Comparison of ENCODE assay signal across 9 cellular contexts in the genomic region with DNA sequence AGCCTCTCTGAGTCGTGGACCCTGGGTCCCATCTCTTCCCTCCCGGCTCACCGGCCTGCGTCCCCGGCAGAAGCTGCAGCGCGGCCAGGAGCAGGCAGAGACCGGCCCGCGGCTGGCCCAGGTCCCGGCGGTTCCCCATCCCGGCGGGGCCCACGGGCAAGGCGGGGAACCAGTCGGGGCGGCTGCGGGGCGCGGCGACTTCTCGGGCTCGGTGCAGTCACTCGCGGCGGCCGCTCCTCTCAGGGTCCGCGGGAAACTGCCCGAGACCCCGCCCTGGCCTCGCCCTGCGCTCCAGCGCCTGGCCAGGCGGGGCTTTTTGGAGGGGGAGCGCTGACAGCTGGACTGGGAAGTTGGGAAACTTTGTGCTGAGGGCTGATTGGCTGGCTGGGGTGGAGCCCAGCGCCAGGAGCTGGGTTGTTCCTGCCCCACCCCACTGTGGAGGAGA. TPM values are rescaled to one million over a fixed set of nuclear protein-coding genes. Genes with fewer than 3 reads are reported as not detected.
DNase-seq lines count a peak whose midpoint lies in the region; TF ChIP-seq lines count a peak whose summit lies in the region.
"Had no signal": no experiment of that assay in that cellular context is flagged by ENCODE, and none has a peak within 500 bp of the region (broad histone marks: within the 10 kb centered on the region; RNA-seq: fewer than 3 reads in every experiment).

TSS of gene COL5A3 (minus strand) at position 258 of the 445 bp plus-strand sequence. CDS start at position 139, 119 bp downstream.

- DNase-seq in GM23248 (peak; percentile 84), mammary epithelial cell (peak; percentile 51), iPS-NIHi11 (ENCODE audit: low spot score) (peak; percentile 81), stomach (peak; percentile 27), GM10266 (ENCODE audit: extremely low spot score) (no peak), LoVo (ENCODE audit: low spot score) (no peak)
- no peak for DNase-seq in activated CD4-positive, alpha-beta T cell treated with anti-CD3 and anti-CD28 coated beads for 1 hour
- DNase-seq in activated CD4-positive, alpha-beta T cell treated with anti-CD3 and anti-CD28 coated beads, Interleukin-2, amount 50 U/mL, for 4 hours = no peak

- dilution Hi-C loops in mammary epithelial cell (cut with HindIII; ENCODE audit: low sequenced_read_pairs) = loop anchor here (10.0 kb wide), 1 partner anchor 85 kb away; no protein-coding TSS in a partner anchor

- intact Hi-C loops in mammary epithelial cell (cut with micrococcal nuclease) = no loop called here
- intact Hi-C loops in stomach (cut with DNase I; ENCODE audit: low total_unique reads) = no loop called here

- H3K9ac ChIP-seq in GM23248 (peak within 1 kb of the TSS; percentile 89), mammary epithelial cell (ENCODE audit: insufficient read depth, low read length) (no peak within 1 kb of the TSS)

- H3K27ac ChIP-seq in GM23248 (peak within 1 kb of the TSS; percentile 79), mammary epithelial cell (ENCODE audit: insufficient read depth, low read depth, low read length) (no peak within 1 kb of the TSS), stomach (peak within 1 kb of the TSS; percentile 23 to 80 (median 68))

- peak within 1 kb of the TSS; percentile 74 for H3K4me3 ChIP-seq in GM23248
- peak within 1 kb of the TSS; percentile 33 to 43 (median 36) for H3K4me3 ChIP-seq in mammary epithelial cell (replicated peaks in 1 of 3; ENCODE audit: insufficient read depth in 1 of 3, low read depth in 2 of 3, low read length in 3 of 3)
- peak within 1 kb of the TSS; percentile 41 to 58 (median 51) for H3K4me3 ChIP-seq in stomach

- in situ Hi-C loops in GM23248 (cut with MboI) = no loop called here
- in situ Hi-C loops in mammary epithelial cell (cut with MboI; ENCODE audit: low sequenced_read_pairs in 2 of 2) = no loop called here

- peak within 1 kb of the TSS; percentile 46; the same call in 1 of the 2 replicates for H2AFZ ChIP-seq in GM23248
- peak within 1 kb of the TSS; percentile 66 for H2AFZ ChIP-seq in mammary epithelial cell (ENCODE audit: low read depth, low read length)

- no peaks in the 10 kb centered on the region for H3K9me3 ChIP-seq in GM23248 (ENCODE audit: low read depth)
- H3K9me3 ChIP-seq in mammary epithelial cell (replicated peaks; ENCODE audit: insufficient read depth, low read length) = no peaks in the 10 kb centered on the region
- H3K9me3 ChIP-seq in stomach = no peaks in the 10 kb centered on the region

- TF ChIP-seq CTCF in mammary epithelial cell (conservative IDR thresholded peaks at IDR 0.05 in 1 of 2, IDR thresholded peaks at IDR 0.05 in 1 of 2; ENCODE audit: extremely low read depth in 1 of 2, insufficient read depth in 1 of 2, low read depth in 1 of 2, low read length in 2 of 2) = no peak
- no peak for TF ChIP-seq CTCF in stomach (IDR thresholded peaks at IDR 0.05)
- TF ChIP-seq CTCF in GM10266 (IDR thresholded peaks at IDR 0.05; ENCODE audit: control insufficient read depth, insufficient read depth, low read depth, missing control alignments) = no peak

- WGBS in GM23248 (ENCODE audit: low coverage in 1 of 2, low lambda C conversion rate in 2 of 2, missing lambda C conversion rate in 2 of 2), 2 experiments = 1% methylated on average over 37 to 38 of the region's 38 CpGs
- WGBS in mammary epithelial cell (ENCODE audit: low coverage, missing lambda C conversion rate) = 0% methylated on average over 2 of the region's 38 CpGs
- WGBS in stomach, 5 donors = 0 to 2% (median 1%) methylated on average over 16 to 38 of the region's 38 CpGs

- peaks cover 27% of the 10 kb centered on the region for H3K4me1 ChIP-seq in GM23248 (ENCODE audit: insufficient read depth)
- H3K4me1 ChIP-seq in mammary epithelial cell (ENCODE audit: insufficient read depth, low read length) = peaks cover 15% of the 10 kb centered on the region
- peaks cover 22 to 37% (median 33%) of the 10 kb centered on the region in 4 donors for H3K4me1 ChIP-seq in stomach

- TF ChIP-seq POLR2A in stomach (IDR thresholded peaks at IDR 0.05) = no peak

- H3K9me2 ChIP-seq in GM23248 (ENCODE audit: insufficient read depth) = no peaks in the 10 kb centered on the region

- no peaks in the 10 kb centered on the region for H4K20me1 ChIP-seq in GM23248 (ENCODE audit: insufficient read depth)
- no peaks in the 10 kb centered on the region for H4K20me1 ChIP-seq in mammary epithelial cell (ENCODE audit: insufficient read depth, low read length)

- CTCF ChIA-PET in mammary epithelial cell (lab: Charles Lee; ENCODE audit: low non-redundant PET) = no interaction called here

- no TSS peak for BruUV-seq in mammary epithelial cell (replicated peaks; lab: Mats Ljungman, UMichigan)

- no peak for TF ChIP-seq EP300 in stomach (IDR thresholded peaks at IDR 0.05)

- H3K79me2 ChIP-seq in GM23248 (ENCODE audit: insufficient read depth) (no peaks in the 10 kb centered on the region), mammary epithelial cell (ENCODE audit: insufficient read depth, low read length) (no peaks in the 10 kb centered on the region)

- peaks cover 12% of the 10 kb centered on the region for H3F3A ChIP-seq in GM23248 (ENCODE audit: insufficient read depth)

- H3K27me3 ChIP-seq in GM23248 (replicated peaks; ENCODE audit: insufficient read depth) = no peaks in the 10 kb centered on the region
- H3K27me3 ChIP-seq in mammary epithelial cell (ENCODE audit: insufficient read depth, low read length) = no peaks in the 10 kb centered on the region
- H3K27me3 ChIP-seq in stomach = peaks cover 14 to 99% (median 64%) of the 10 kb centered on the region in 3 donors

- H3K36me3 ChIP-seq in GM23248 (ENCODE audit: low read depth) (no peaks in the 10 kb centered on the region), mammary epithelial cell (ENCODE audit: insufficient read depth, low read length) (no peaks in the 10 kb centered on the region), stomach (no peaks in the 10 kb centered on the region)

- peak within 1 kb of the TSS; percentile 76 for H3K4me2 ChIP-seq in GM23248 (ENCODE audit: unreplicated experiment)
- peak within 1 kb of the TSS; percentile 82 for H3K4me2 ChIP-seq in mammary epithelial cell (ENCODE audit: insufficient read depth, low read depth, low read length)

RNA-seq across cellular contexts. Expression of gene COL5A3, which starts in this region (rescaled TPM):
- 22.8 and 26.8 TPM in 2 replicates for total RNA-seq in GM23248 (2014; rRNA removed; shearing (Covaris generic))
- polyA plus RNA-seq in GM23248 (2016; fragmentation: Nextera tagmentation; extraction: Ambion mirVana) (4.1 and 4.2 TPM in 2 replicates), mammary epithelial cell (1.2 TPM), stomach (1 to 10 TPM; 2.0 to 5.2 (median 4.0) TPM)
- total RNA-seq in mammary epithelial cell (1 to 10 TPM in 1 of 2 donors, under 1 TPM in 1; 0.33 to 4.5 TPM), stomach (10 to 100 TPM in 2 of 5 donors, 1 to 10 TPM in 2, under 1 TPM in 1; 0.58 to 25.5 (median 8.7) TPM)
- 1.4 TPM for polyA minus RNA-seq in mammary epithelial cell
- total RNA-seq: T-helper 2 cell treated with Interferon-gamma antibody and Interleukin-4, amounts not matched to agents 100 ng/mL and 5 ng/mL, for 36 hours had no signal

Comparison
In these comparisons a context has a peak if more than half of its experiments do, and no peak if none do; other contexts are left out.
1. DNase-seq: peak in GM23248 (single experiment), mammary epithelial cell (single experiment), iPS-NIHi11 (single experiment) and stomach (single experiment); none in GM10266 (single experiment), activated CD4-positive, alpha-beta T cell treated with anti-CD3 and anti-CD28 coated beads for 1 hour (single experiment), LoVo (single experiment) and activated CD4-positive, alpha-beta T cell treated with anti-CD3 and anti-CD28 coated beads, Interleukin-2, amount 50 U/mL, for 4 hours (0 of 2).
2. Peak in every context shown above with its lines, with median percentiles within 50 percentile points of each other: H3K4me3 ChIP-seq.